In the genomic region with DNA sequence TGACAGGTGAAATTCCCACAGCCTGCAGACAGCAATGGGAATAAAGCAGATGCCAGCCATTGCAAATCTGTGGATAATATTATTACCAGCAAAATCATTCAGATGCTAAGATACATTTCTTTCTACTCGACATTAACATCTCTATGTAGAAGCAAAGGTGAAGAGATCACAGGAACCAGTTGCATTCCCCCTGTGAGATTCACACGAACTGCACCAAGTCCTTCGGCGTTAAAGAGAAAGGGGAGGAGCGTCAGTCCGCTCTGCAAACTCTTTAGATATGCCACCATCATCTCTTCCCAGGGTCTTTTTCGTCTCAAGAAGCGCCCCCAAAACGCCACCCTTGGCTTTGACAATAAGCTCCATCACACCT, we compare ENCODE assay signal across 10 cellular contexts. TPM values are rescaled to one million over a fixed set of nuclear protein-coding genes. Genes with fewer than 3 reads are reported as not detected.
DNase-seq lines count a peak whose midpoint lies in the region; ATAC-seq, FAIRE-seq and TF ChIP-seq lines count a peak whose summit lies in the region.
"Had no signal": no experiment of that assay in that cellular context is flagged by ENCODE, and none has a peak within 500 bp of the region (broad histone marks: within the 10 kb centered on the region; RNA-seq: fewer than 3 reads in every experiment).

No MANE protein-coding gene starts in this region.

- H3K4me1 ChIP-seq in keratinocyte (ENCODE audit: control insufficient read depth, extremely low read depth, insufficient read depth, low read length) = peaks cover 10% of the 10 kb centered on the region

- peak overlapping the region; percentile 86 for H3K4me2 ChIP-seq in keratinocyte (ENCODE audit: control insufficient read depth, extremely low read depth, insufficient read depth, low read depth, low read length)

- DNase-seq in GM06990 (ENCODE audit: extremely low read depth, insufficient read length) (no peak), GM20000 (ENCODE audit: low spot score) (peak; percentile 72), SK-N-MC (ENCODE audit: low read depth, low spot score) (no peak), keratinocyte (ENCODE audit: low read depth, low spot score) (no peak), HPDE6-E6E7 (ENCODE audit: extremely low spot score) (no peak), SHP77 (lab: John Stamatoyannopoulos, UW) (no peak), omental fat pad (ENCODE audit: low spot score) (no peak)
- DNase-seq: erythroblast had no signal

- dilution Hi-C loops in keratinocyte (cut with MboI; ENCODE audit: extremely low pct_ligation_motif_present, low sequenced_read_pairs) = no loop called here

- TF ChIP-seq CTCF in GM06990 (IDR thresholded peaks at IDR 0.05; ENCODE audit: insufficient read depth, low read length, poor library complexity, severe bottlenecking) (no peak), GM20000 (IDR thresholded peaks at IDR 0.05; ENCODE audit: extremely low read depth, missing control alignments) (no peak), keratinocyte (optimal IDR thresholded peaks at IDR 0.05 in 1 of 3, IDR thresholded peaks at IDR 0.05 in 1 of 3, conservative IDR thresholded peaks at IDR 0.05 in 1 of 3; ENCODE audit: extremely low read depth in 1 of 3, insufficient read depth in 2 of 3, low read length in 3 of 3) (no peak), omental fat pad (IDR thresholded peaks at IDR 0.05) (no peak)

- H3K27me3 ChIP-seq in GM06990 (replicated peaks; ENCODE audit: control insufficient read depth, insufficient read depth, low read length) (no peaks in the 10 kb centered on the region), keratinocyte (ENCODE audit: control insufficient read depth, extremely low read depth, insufficient read depth, low read length) (peaks cover 91% of the 10 kb centered on the region)

- FAIRE-seq in keratinocyte (lab: Jason Lieb, UNC) = no peak

- H3K9me3 ChIP-seq in SK-N-MC (ENCODE audit: low read depth, low read length) (no peaks in the 10 kb centered on the region), keratinocyte (ENCODE audit: control insufficient read depth, low read depth, low read length) (no peaks in the 10 kb centered on the region)

- H4K20me1 ChIP-seq in keratinocyte (ENCODE audit: control insufficient read depth, extremely low read depth, insufficient read depth, low read length) = peaks cover 9% of the 10 kb centered on the region

- H3K36me3 ChIP-seq in GM06990 (ENCODE audit: control insufficient read depth, insufficient read depth, low read length) = no peaks in the 10 kb centered on the region
- H3K36me3 ChIP-seq in SK-N-MC (ENCODE audit: insufficient read depth, low read length) = no peaks in the 10 kb centered on the region
- no peaks in the 10 kb centered on the region for H3K36me3 ChIP-seq in keratinocyte (ENCODE audit: control insufficient read depth in 2 of 2, extremely low read depth in 1 of 2, insufficient read depth in 2 of 2, low read length in 2 of 2)

- H3K79me2 ChIP-seq in keratinocyte (ENCODE audit: control insufficient read depth, insufficient read depth, low read length) = no peaks in the 10 kb centered on the region

- peak overlapping the region; percentile 79 for H3K4me3 ChIP-seq in GM06990 (replicated peaks; ENCODE audit: low read depth, low read length)
- peak overlapping the region; percentile 90 for H3K4me3 ChIP-seq in SK-N-MC
- no peak overlapping the region for H3K4me3 ChIP-seq in keratinocyte (ENCODE audit: control insufficient read depth in 2 of 3, extremely low read depth in 1 of 3, insufficient read depth in 2 of 3, low read depth in 1 of 3, low read length in 3 of 3)

- ATAC-seq in omental fat pad (ENCODE audit: low FRiP score) (no peak), GM21515 (IDR thresholded peaks at IDR 0.05; ENCODE audit: unreplicated experiment) (no peak)

- H3K9me1 ChIP-seq in keratinocyte (ENCODE audit: control insufficient read depth, extremely low read depth, insufficient read depth, low read length) = no peaks in the 10 kb centered on the region

- H2AFZ ChIP-seq in keratinocyte (ENCODE audit: control insufficient read depth, low read length) = no peak overlapping the region

- H3K9ac ChIP-seq in SK-N-MC (ENCODE audit: insufficient read length) = no peak overlapping the region
- no peak overlapping the region for H3K9ac ChIP-seq in keratinocyte (ENCODE audit: control insufficient read depth, extremely low read depth, insufficient read depth, low read length)

- H3K27ac ChIP-seq in SK-N-MC (no peak overlapping the region), keratinocyte (ENCODE audit: control insufficient read depth, insufficient read depth, low read length) (no peak overlapping the region)

RNA-seq across cellular contexts. Expression of a gene that starts 1.9 kb away (rescaled TPM):
- polyA plus RNA-seq in keratinocyte = not detected in 3 replicates
- not detected for polyA plus RNA-seq in keratinocyte (2011; ENCODE audit: low read depth)
- not detected in 2 replicates for polyA plus RNA-seq in keratinocyte (2011; cell fraction: cytosol; rRNA removed)
- polyA plus RNA-seq in keratinocyte (2011; cell fraction: nucleus; rRNA removed) = not detected in 2 replicates
- polyA plus RNA-seq in keratinocyte (2012; ENCODE audit: low replicate concordance) = not detected in 2 replicates
- not detected in 3 replicates for polyA minus RNA-seq in keratinocyte
- polyA minus RNA-seq in keratinocyte (2011; cell fraction: cytosol; rRNA and poly(A)+ RNA removed) = not detected
- polyA minus RNA-seq in keratinocyte (2011; cell fraction: nucleus; rRNA and poly(A)+ RNA removed) = not detected in 2 replicates
- total RNA-seq in omental fat pad = not detected
- total RNA-seq: mesenteric fat pad had no signal

Comparison
In these comparisons a context has a peak if more than half of its experiments do, and no peak if none do; other contexts are left out.
1. H3K4me3 ChIP-seq: peak in GM06990 (single experiment) and SK-N-MC (single experiment); none in keratinocyte (0 of 3).